In genomic region chr15:101293122-101293521, GRCh38 we compare ENCODE assay signal across 1 cellular context.
TF ChIP-seq lines count a peak whose summit lies in the region.

No MANE protein-coding gene starts in this region.

TF ChIP-seq in IMR-90, 13 proteins besides CTCF, POLR2A, EP300 and RAD21 (continued from another document):
- TF ChIP-seq BHLHE40 (IDR thresholded peaks at IDR 0.05; ENCODE audit: low read depth, low read length) = no peak
- no peak for TF ChIP-seq MXI1 (IDR thresholded peaks at IDR 0.05; ENCODE audit: borderline replicate concordance, low read depth, low read length)
- TF ChIP-seq USF2 (IDR thresholded peaks at IDR 0.05; ENCODE audit: low read depth, low read length) = no peak
- no peak for TF ChIP-seq ELK1 (IDR thresholded peaks at IDR 0.05; ENCODE audit: borderline replicate concordance, low read depth, low read length)
- no peak for TF ChIP-seq CHD1 (IDR thresholded peaks at IDR 0.05; ENCODE audit: low read depth, low read length)
- TF ChIP-seq CEBPB (IDR thresholded peaks at IDR 0.05; ENCODE audit: low read depth, low read length) = no peak
